In genomic region chr19:34171877-34172660, GRCh38 we compare ENCODE assay signal across 1 cellular context.
TF ChIP-seq lines count a peak whose summit lies in the region.

TSS of gene LSM14A (plus strand) at chr19:34172504. CDS start at chr19:34172643, 139 bp downstream.

TF ChIP-seq in HepG2, 621 proteins besides CTCF, POLR2A, EP300 and RAD21 (continued from another document and continues in another):
- TF ChIP-seq ATF6 (CRISPR knock-in tag; conservative IDR thresholded peaks at IDR 0.05), result no peak
- peak; percentile 89 for TF ChIP-seq SKI (IDR thresholded peaks at IDR 0.05; ENCODE audit: partially characterized antibody)
- TF ChIP-seq SAFB2 (CRISPR knock-in tag; IDR thresholded peaks at IDR 0.05; ENCODE audit: borderline replicate concordance, low read depth), result peak; percentile 65; the same call in 1 of the 2 replicates
- TF ChIP-seq ZNF18 (CRISPR knock-in tag; IDR thresholded peaks at IDR 0.05; ENCODE audit: insufficient replicate concordance), result peak; percentile 36
- TF ChIP-seq BRD4 (CRISPR knock-in tag; IDR thresholded peaks at IDR 0.05), result peak; percentile 91
- TF ChIP-seq ATRX (CRISPR knock-in tag; IDR thresholded peaks at IDR 0.05; ENCODE audit: borderline replicate concordance), result no peak
- no peak for TF ChIP-seq HNF4G (IDR thresholded peaks at IDR 0.05; ENCODE audit: borderline replicate concordance, low read depth, low read length)
- TF ChIP-seq HNF4G (CRISPR knock-in tag; IDR thresholded peaks at IDR 0.05; ENCODE audit: borderline replicate concordance, low read depth), result no peak
- TF ChIP-seq MXI1 (IDR thresholded peaks at IDR 0.05; ENCODE audit: borderline replicate concordance, low read depth, low read length), result peak; percentile 42; the same call in 1 of the 3 replicates
- peak; percentile 29; the same call in 1 of the 2 replicates for TF ChIP-seq BATF2 (CRISPR knock-in tag; IDR thresholded peaks at IDR 0.05)
- TF ChIP-seq ZNF530 (CRISPR knock-in tag; IDR thresholded peaks at IDR 0.05; ENCODE audit: low read depth), result 0 out of 2 replicates have a peak, but pooled peaks have one; percentile 18
- peak; percentile 48; the same call in 1 of the 2 replicates for TF ChIP-seq NR2C2 (CRISPR knock-in tag; IDR thresholded peaks at IDR 0.05; ENCODE audit: borderline replicate concordance)
- TF ChIP-seq ZNF709 (CRISPR knock-in tag; IDR thresholded peaks at IDR 0.05), result 0 out of 2 replicates have a peak, but pooled peaks have one; percentile 52
- peak; percentile 72; the same call in 1 of the 2 replicates for TF ChIP-seq ZNF501 (CRISPR knock-in tag; IDR thresholded peaks at IDR 0.05)
- TF ChIP-seq ZNF782 (CRISPR knock-in tag; IDR thresholded peaks at IDR 0.05; ENCODE audit: borderline replicate concordance), result peak; percentile 54; the same call in 1 of the 2 replicates
- TF ChIP-seq SNAPC5 (CRISPR knock-in tag; IDR thresholded peaks at IDR 0.05; ENCODE audit: borderline replicate concordance), result no peak
- TF ChIP-seq ZBTB40 (IDR thresholded peaks at IDR 0.05), result no peak
- TF ChIP-seq ZBTB40 (CRISPR knock-in tag; IDR thresholded peaks at IDR 0.05), result peak; percentile 51
- 0 out of 2 replicates have a peak, but pooled peaks have one; percentile 38 for TF ChIP-seq ZNF704 (CRISPR knock-in tag; IDR thresholded peaks at IDR 0.05; ENCODE audit: borderline replicate concordance)
- peak; percentile 86 for TF ChIP-seq ZNF143 (CRISPR knock-in tag; IDR thresholded peaks at IDR 0.05)
- peak; percentile 73; the same call in 1 of the 2 replicates for TF ChIP-seq RXRA (CRISPR knock-in tag; IDR thresholded peaks at IDR 0.05)
- TF ChIP-seq ZNF589 (CRISPR knock-in tag; conservative IDR thresholded peaks at IDR 0.05), result peak; percentile 47; the same call in 1 of the 2 replicates
- 0 out of 2 replicates have a peak, but pooled peaks have one; percentile 43 for TF ChIP-seq HINFP (CRISPR knock-in tag; IDR thresholded peaks at IDR 0.05; ENCODE audit: low read depth)
- TF ChIP-seq NCOA2 (CRISPR knock-in tag; IDR thresholded peaks at IDR 0.05), result 0 out of 2 replicates have a peak, but pooled peaks have one; percentile 10
- TF ChIP-seq ZSCAN9 (CRISPR knock-in tag; IDR thresholded peaks at IDR 0.05; ENCODE audit: borderline replicate concordance), result peak; percentile 30; the same call in 1 of the 2 replicates
- TF ChIP-seq REL (CRISPR knock-in tag; conservative IDR thresholded peaks at IDR 0.05), result 0 out of 2 replicates have a peak, but pooled peaks have one; percentile 32
- peak in 1 of 2 experiments; percentile 55; a peak in 2 of 4 replicates for TF ChIP-seq HMGXB4 (CRISPR knock-in tag; IDR thresholded peaks at IDR 0.05; ENCODE audit: borderline replicate concordance in 1 of 2, low read depth in 1 of 2)
- peak; percentile 60; the same call in 1 of the 2 replicates for TF ChIP-seq ZNF343 (CRISPR knock-in tag; IDR thresholded peaks at IDR 0.05)
- peak; percentile 70 for TF ChIP-seq ARID4A (CRISPR knock-in tag; IDR thresholded peaks at IDR 0.05; ENCODE audit: borderline replicate concordance)
- peak; percentile 24; the same call in 1 of the 2 replicates for TF ChIP-seq ZNF121 (CRISPR knock-in tag; IDR thresholded peaks at IDR 0.05)
